22 cellular contexts compared by ENCODE assay signal in the genomic region with DNA sequence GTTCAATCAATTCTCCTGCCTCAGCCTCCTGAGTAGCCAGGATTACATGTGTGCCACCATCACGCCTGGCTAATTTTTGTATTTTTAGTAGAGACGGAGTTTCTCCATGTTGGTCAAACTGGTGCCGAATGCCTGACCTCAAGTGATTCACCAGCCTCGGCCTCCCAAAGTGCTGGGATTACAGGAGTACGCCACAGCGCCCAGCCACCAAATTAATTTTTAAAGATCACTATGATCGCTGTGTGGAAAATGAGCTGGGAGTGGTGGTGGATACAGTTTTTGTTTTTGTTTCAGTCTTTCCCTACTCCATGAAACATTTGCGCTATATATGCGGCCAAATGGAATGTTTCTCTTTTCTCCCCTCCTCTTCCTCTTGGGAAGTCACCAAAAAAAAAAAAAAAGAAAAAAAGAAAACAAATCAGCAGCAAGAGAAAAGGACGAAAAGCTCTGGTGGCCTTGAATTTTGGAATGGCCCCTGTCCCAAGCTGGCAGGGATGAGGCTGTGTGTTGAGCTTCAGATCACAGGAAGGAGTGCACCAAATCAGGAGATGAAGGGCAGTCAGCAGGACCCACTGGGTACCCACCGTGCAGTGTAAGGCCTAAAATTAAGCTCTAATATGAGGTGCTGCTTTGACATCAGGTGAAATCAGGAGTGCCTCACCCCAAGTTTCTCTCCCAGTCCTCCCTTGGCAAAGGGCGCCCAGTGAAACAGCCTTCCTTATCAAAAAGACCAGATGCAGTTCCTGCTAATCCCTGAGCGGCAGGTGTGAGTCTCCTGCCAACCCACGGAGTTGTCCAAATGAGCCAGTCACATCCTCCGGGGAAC. TPM values are rescaled to one million over a fixed set of nuclear protein-coding genes. Genes with fewer than 3 reads are reported as not detected.
DNase-seq lines count a peak whose midpoint lies in the region; ATAC-seq and TF ChIP-seq lines count a peak whose summit lies in the region.
"Had no signal": no experiment of that assay in that cellular context is flagged by ENCODE, and none has a peak within 500 bp of the region (broad histone marks: within the 10 kb centered on the region; RNA-seq: fewer than 3 reads in every experiment).

No MANE protein-coding gene starts in this region.

- no peaks in the 10 kb centered on the region for H3K9me3 Mint-ChIP-seq in chondrocyte (ENCODE audit: low read depth)
- no peaks in the 10 kb centered on the region for H3K9me3 Mint-ChIP-seq in activated T-helper 2 cell treated with anti-CD3 and anti-CD28 coated beads, Interferon-gamma antibody, Interleukin-2, Interleukin-4, amounts not matched to agents 10 μg/mL and 5 μg/mL and 100 μg/mL, durations not matched to agents 14 hours and 24 hours and 36 hours
- H3K9me3 Mint-ChIP-seq: activated B cell treated with CpG ODN at 0.5 μM for 24 hours; activated CD4-positive, alpha-beta memory T cell treated with anti-CD3 and anti-CD28 coated beads, Interleukin-2, amount 10 ng/mL, durations not matched to agents 7 days and 5 days; nephron progenitor cell; stimulated activated effector memory CD8-positive, alpha-beta T cell treated with anti-CD3 and anti-CD28 coated beads, Interleukin-12 subunit alpha, Interleukin-12 subunit beta, amount 100 ng/mL, for 72 hours had no signal

- peaks cover 30% of the 10 kb centered on the region for H3K4me1 Mint-ChIP-seq in chondrocyte (ENCODE audit: low read depth)
- peaks cover 9% of the 10 kb centered on the region for H3K4me1 Mint-ChIP-seq in activated T-helper 2 cell treated with anti-CD3 and anti-CD28 coated beads, Interferon-gamma antibody, Interleukin-2, Interleukin-4, amounts not matched to agents 10 μg/mL and 5 μg/mL and 100 μg/mL, durations not matched to agents 14 hours and 24 hours and 36 hours (ENCODE audit: low read depth)
- H3K4me1 Mint-ChIP-seq: activated CD4-positive, alpha-beta memory T cell treated with anti-CD3 and anti-CD28 coated beads, Interleukin-2, amount 10 ng/mL, durations not matched to agents 7 days and 5 days had no signal

- H3K27me3 ChIP-seq in SJCRH30 (no peaks in the 10 kb centered on the region), HAP-1 (ENCODE audit: low read depth) (no peaks in the 10 kb centered on the region)
- H3K27me3 ChIP-seq: dorsolateral prefrontal cortex, suprapubic skin had no signal

- no peaks in the 10 kb centered on the region for H3K27me3 Mint-ChIP-seq in chondrocyte (ENCODE audit: low read depth)
- no peaks in the 10 kb centered on the region for H3K27me3 Mint-ChIP-seq in activated T-helper 2 cell treated with anti-CD3 and anti-CD28 coated beads, Interferon-gamma antibody, Interleukin-2, Interleukin-4, amounts not matched to agents 10 μg/mL and 5 μg/mL and 100 μg/mL, durations not matched to agents 14 hours and 24 hours and 36 hours (ENCODE audit: low read depth)
- H3K27me3 Mint-ChIP-seq: activated B cell treated with CpG ODN at 0.5 μM for 24 hours; activated CD4-positive, alpha-beta memory T cell treated with anti-CD3 and anti-CD28 coated beads, Interleukin-2, amount 10 ng/mL, durations not matched to agents 7 days and 5 days had no signal

- no peaks in the 10 kb centered on the region for H3K36me3 ChIP-seq in SJCRH30
- no peaks in the 10 kb centered on the region for H3K36me3 ChIP-seq in HAP-1 (replicated peaks)

- H3K4me1 ChIP-seq in SJCRH30 (peaks cover 34% of the 10 kb centered on the region), HAP-1 (no peaks in the 10 kb centered on the region)
- H3K4me1 ChIP-seq: psoas muscle had no signal

- intact Hi-C loops in activated T-helper 2 cell treated with anti-CD3 and anti-CD28 coated beads, Interferon-gamma antibody, Interleukin-2, Interleukin-4, amounts not matched to agents 10 μg/mL and 5 μg/mL and 100 μg/mL, durations not matched to agents 14 hours and 24 hours and 36 hours (cut with micrococcal nuclease), result no loop called here

- H3K27ac ChIP-seq in SJCRH30, result peak overlapping the region; percentile 64
- H3K27ac ChIP-seq: KMS-11, left ventricle myocardium inferior, psoas muscle, suprapubic skin had no signal

- no peak for TF ChIP-seq CTCF in chondrocyte (IDR thresholded peaks at IDR 0.05)

- no peak for ATAC-seq in GM21723 (IDR thresholded peaks at IDR 0.05; ENCODE audit: unreplicated experiment)
- ATAC-seq: psoas muscle; stimulated activated effector memory CD8-positive, alpha-beta T cell treated with anti-CD3 and anti-CD28 coated beads, Interleukin-12 subunit alpha, Interleukin-12 subunit beta, amount 100 ng/mL, for 72 hours had no signal

- DNase-seq in G401 (ENCODE audit: low spot score) (peak; percentile 61), SJCRH30 (peak; percentile 30 to 50), chondrocyte (ENCODE audit: low spot score) (no peak), myocyte (ENCODE audit: low read depth) (peak; percentile 23), HAP-1 (ENCODE audit: low spot score in 2 of 2) (no peak), NCI-H526 (lab: John Stamatoyannopoulos, UW) (no peak)
- no peak for DNase-seq in activated T-helper 2 cell treated with anti-CD3 and anti-CD28 coated beads, Interferon-gamma antibody, Interleukin-2, Interleukin-4, amounts not matched to agents 10 μg/mL and 5 μg/mL and 100 μg/mL, durations not matched to agents 14 hours and 24 hours and 36 hours (ENCODE audit: low spot score)
- DNase-seq: activated B cell treated with CpG ODN at 0.5 μM for 24 hours; activated CD4-positive, alpha-beta memory T cell treated with anti-CD3 and anti-CD28 coated beads, Interleukin-2, amount 10 ng/mL, durations not matched to agents 7 days and 5 days; DMS 273 treated with DMSO at 0.1 percent for 48 hours; HCEC 1CT; left ventricle myocardium inferior; MV-4-11; NCI-H2171 treated with DMSO at 0.1 percent for 48 hours; nephron progenitor cell; psoas muscle; stimulated activated CD4-positive, alpha-beta T cell treated with anti-CD3 and anti-CD28 coated beads, Interleukin-1b, Interleukin-23, amount 100 ng/mL, for 48 hours had no signal

- no peaks in the 10 kb centered on the region for H3K9me3 ChIP-seq in SJCRH30 (replicated peaks)
- H3K9me3 ChIP-seq in HAP-1, result no peaks in the 10 kb centered on the region
- H3K9me3 ChIP-seq: psoas muscle, suprapubic skin had no signal

- H3K36me3 Mint-ChIP-seq in chondrocyte (ENCODE audit: low read depth), result no peaks in the 10 kb centered on the region
- peaks cover 9% of the 10 kb centered on the region for H3K36me3 Mint-ChIP-seq in activated T-helper 2 cell treated with anti-CD3 and anti-CD28 coated beads, Interferon-gamma antibody, Interleukin-2, Interleukin-4, amounts not matched to agents 10 μg/mL and 5 μg/mL and 100 μg/mL, durations not matched to agents 14 hours and 24 hours and 36 hours (ENCODE audit: low read depth)

- peak overlapping the region; percentile 70 for H3K27ac Mint-ChIP-seq in chondrocyte (ENCODE audit: unreplicated experiment)
- no peak overlapping the region for H3K27ac Mint-ChIP-seq in activated T-helper 2 cell treated with anti-CD3 and anti-CD28 coated beads, Interferon-gamma antibody, Interleukin-2, Interleukin-4, amounts not matched to agents 10 μg/mL and 5 μg/mL and 100 μg/mL, durations not matched to agents 14 hours and 24 hours and 36 hours
- H3K27ac Mint-ChIP-seq: activated B cell treated with CpG ODN at 0.5 μM for 24 hours; activated CD4-positive, alpha-beta memory T cell treated with anti-CD3 and anti-CD28 coated beads, Interleukin-2, amount 10 ng/mL, durations not matched to agents 7 days and 5 days; nephron progenitor cell; stimulated activated effector memory CD8-positive, alpha-beta T cell treated with anti-CD3 and anti-CD28 coated beads, Interleukin-12 subunit alpha, Interleukin-12 subunit beta, amount 100 ng/mL, for 72 hours had no signal

- H3K4me3 Mint-ChIP-seq in chondrocyte (ENCODE audit: unreplicated experiment), result peak overlapping the region; percentile 28
- no peak overlapping the region for H3K4me3 Mint-ChIP-seq in activated T-helper 2 cell treated with anti-CD3 and anti-CD28 coated beads, Interferon-gamma antibody, Interleukin-2, Interleukin-4, amounts not matched to agents 10 μg/mL and 5 μg/mL and 100 μg/mL, durations not matched to agents 14 hours and 24 hours and 36 hours (ENCODE audit: low read depth)
- H3K4me3 Mint-ChIP-seq: activated B cell treated with CpG ODN at 0.5 μM for 24 hours; activated CD4-positive, alpha-beta memory T cell treated with anti-CD3 and anti-CD28 coated beads, Interleukin-2, amount 10 ng/mL, durations not matched to agents 7 days and 5 days; nephron progenitor cell; stimulated activated effector memory CD8-positive, alpha-beta T cell treated with anti-CD3 and anti-CD28 coated beads, Interleukin-12 subunit alpha, Interleukin-12 subunit beta, amount 100 ng/mL, for 72 hours had no signal

- H3K4me3 ChIP-seq in SJCRH30, result no peak overlapping the region
- H3K4me3 ChIP-seq in HAP-1, result no peak overlapping the region
- H3K4me3 ChIP-seq: dorsolateral prefrontal cortex, left ventricle myocardium inferior, psoas muscle, suprapubic skin had no signal

- in situ Hi-C loops in G401 (cut with HindIII; ENCODE audit: low sequenced_read_pairs), result no loop called here
- in situ Hi-C loops in HAP-1 (cut with MboI; ENCODE audit: low sequenced_read_pairs), result no loop called here

RNA-seq across cellular contexts. Expression of gene P2RX4, which starts 20.7 kb away (rescaled TPM):
- 20.7 and 48.2 TPM in 2 replicates for total RNA-seq in G401 (2014; rRNA removed; shearing (Covaris generic))
- total RNA-seq in SJCRH30 (2014; rRNA removed; shearing (Covaris generic)), result 5.7 and 6.1 TPM in 2 replicates
- total RNA-seq in chondrocyte (14.7 to 23.3 TPM (median 20.7 TPM) in 3 replicates), myocyte (6.0 and 6.1 TPM in 2 replicates)
- 11.3 TPM for polyA plus RNA-seq in myocyte (2012)
- total RNA-seq in activated T-helper 2 cell treated with anti-CD3 and anti-CD28 coated beads, Interferon-gamma antibody, Interleukin-2, Interleukin-4, amounts not matched to agents 10 μg/mL and 5 μg/mL and 100 μg/mL, durations not matched to agents 14 hours and 24 hours and 36 hours, result 25.1 and 25.2 TPM in 2 replicates

RNA-seq across cellular contexts. Expression of gene P2RX7, which starts 56.6 kb away (rescaled TPM):
- not detected in 2 replicates for total RNA-seq in G401 (2014; rRNA removed; shearing (Covaris generic))
- total RNA-seq in SJCRH30 (2014; rRNA removed; shearing (Covaris generic)), result 1.3 and 2.5 TPM in 2 replicates
- total RNA-seq in chondrocyte (0.39 to 1.00 TPM (median 0.47 TPM) in 3 replicates), myocyte (0.11 and 0.21 TPM in 2 replicates)
- 0.42 TPM for polyA plus RNA-seq in myocyte (2012)
- 6.5 and 6.6 TPM in 2 replicates for total RNA-seq in activated T-helper 2 cell treated with anti-CD3 and anti-CD28 coated beads, Interferon-gamma antibody, Interleukin-2, Interleukin-4, amounts not matched to agents 10 μg/mL and 5 μg/mL and 100 μg/mL, durations not matched to agents 14 hours and 24 hours and 36 hours

Comparison
In these comparisons a context has a peak if more than half of its experiments do, and no peak if none do; other contexts are left out.
1. DNase-seq: peak in G401 (single experiment), SJCRH30 (2 of 2) and myocyte (single experiment); none in chondrocyte (single experiment), HAP-1 (0 of 2), activated T-helper 2 cell treated with anti-CD3 and anti-CD28 coated beads, Interferon-gamma antibody, Interleukin-2, Interleukin-4, amounts not matched to agents 10 μg/mL and 5 μg/mL and 100 μg/mL, durations not matched to agents 14 hours and 24 hours and 36 hours (single experiment) and NCI-H526 (0 of 2).